ENCODE assay signal across 31 cellular contexts in genomic region chr16:84056933-84057332, GRCh38. TPM values are rescaled to one million over a fixed set of nuclear protein-coding genes. Genes with fewer than 3 reads are reported as not detected.
"Had no signal": no experiment of that assay in that cellular context is flagged by ENCODE, and none has a peak within 500 bp of the region (broad histone marks: within the 10 kb centered on the region; RNA-seq: fewer than 3 reads in every experiment).

No MANE protein-coding gene starts in this region.

- H3K9me3 Mint-ChIP-seq: activated naive CD4-positive, alpha-beta T cell treated with anti-CD3 and anti-CD28 coated beads for 36 hours; activated naive CD8-positive, alpha-beta T cell treated with anti-CD3 and anti-CD28 coated beads for 36 hours; activated T-helper 1 cell treated with anti-CD3 and anti-CD28 coated beads, Interleukin-12 subunit alpha, Interleukin-12 subunit beta, Interleukin-2, Interleukin-4 antibody, amounts not matched to agents 30 ng/mL and 10 ng/mL and 1 ng/mL, durations not matched to agents 14 hours and 24 hours and 36 hours; dendritic cell treated with granulocyte-macrophage colony-stimulating factor and Interleukin-4, amounts not matched to agents 40 ng/mL and 50 ng/mL, for 4 days; nephron; T-helper 2 cell treated with Interferon-gamma antibody and Interleukin-4, amounts not matched to agents 5 μg/mL and 100 μg/mL, for 36 hours had no signal

- H3K4me1 Mint-ChIP-seq: activated naive CD8-positive, alpha-beta T cell treated with anti-CD3 and anti-CD28 coated beads for 36 hours; nephron had no signal

- H3K36me3 ChIP-seq: ovary had no signal

- H3K4me1 ChIP-seq: foreskin keratinocyte, lower lobe of right lung, prostate gland, upper lobe of left lung had no signal

- H3K27me3 ChIP-seq: brain microvascular endothelial cell, esophagus muscularis mucosa, foreskin keratinocyte, heart right ventricle, neutrophil, ovary, upper lobe of left lung had no signal

- DNase-seq: activated CD4-positive, alpha-beta T cell treated with anti-CD3 and anti-CD28 coated beads for 4 hours; activated CD4-positive, alpha-beta T cell treated with anti-CD3 and anti-CD28 coated beads, Interleukin-2, amount 50 U/mL, for 48 hours; activated CD4-positive, CD25-positive, alpha-beta regulatory T cell; activated CD8-positive, alpha-beta memory T cell treated with anti-CD3 and anti-CD28 coated beads, Interleukin-2, amount 50 U/mL, for 4 hours; activated effector memory CD4-positive, alpha-beta T cell treated with anti-CD3 and anti-CD28 coated beads, Interleukin-2, amount 50 U/mL, for 16 hours; activated naive CD4-positive, alpha-beta T cell treated with anti-CD3 and anti-CD28 coated beads for 36 hours; activated naive CD8-positive, alpha-beta T cell treated with anti-CD3 and anti-CD28 coated beads for 36 hours; amniotic stem cell; brain microvascular endothelial cell; foreskin keratinocyte; lower lobe of right lung; mesendoderm; stimulated activated CD4-positive, alpha-beta T cell treated with anti-CD3 and anti-CD28 coated beads, Interleukin-4, amount 100 ng/mL, for 1 hour; stimulated activated naive CD8-positive, alpha-beta T cell treated with anti-CD3 and anti-CD28 coated beads, Interleukin-15, Interleukin-2, amounts not matched to agents 100 U/mL and 50 U/mL, for 24 hours; T-helper 1 cell; upper lobe of left lung had no signal

- H3K27ac ChIP-seq: brain microvascular endothelial cell, esophagus muscularis mucosa, foreskin keratinocyte, lower lobe of right lung, neutrophil, ovary, prostate gland, upper lobe of left lung had no signal

- H3K9me3 ChIP-seq: esophagus muscularis mucosa, heart right ventricle, lower lobe of right lung, neutrophil, ovary, prostate gland, upper lobe of left lung had no signal

- H3K27ac Mint-ChIP-seq: activated naive CD4-positive, alpha-beta T cell treated with anti-CD3 and anti-CD28 coated beads for 36 hours; activated naive CD8-positive, alpha-beta T cell treated with anti-CD3 and anti-CD28 coated beads for 36 hours; activated T-helper 1 cell treated with anti-CD3 and anti-CD28 coated beads, Interleukin-12 subunit alpha, Interleukin-12 subunit beta, Interleukin-2, Interleukin-4 antibody, amounts not matched to agents 30 ng/mL and 10 ng/mL and 1 ng/mL, durations not matched to agents 14 hours and 24 hours and 36 hours; dendritic cell treated with granulocyte-macrophage colony-stimulating factor and Interleukin-4, amounts not matched to agents 40 ng/mL and 50 ng/mL, for 4 days; nephron; T-helper 2 cell treated with Interferon-gamma antibody and Interleukin-4, amounts not matched to agents 5 μg/mL and 100 μg/mL, for 36 hours had no signal

- H3K4me3 ChIP-seq: esophagus muscularis mucosa, heart right ventricle, lower lobe of right lung, ovary, prostate gland, upper lobe of left lung had no signal

- H3K4me3 Mint-ChIP-seq: activated naive CD4-positive, alpha-beta T cell treated with anti-CD3 and anti-CD28 coated beads for 36 hours; activated naive CD8-positive, alpha-beta T cell treated with anti-CD3 and anti-CD28 coated beads for 36 hours; activated T-helper 1 cell treated with anti-CD3 and anti-CD28 coated beads, Interleukin-12 subunit alpha, Interleukin-12 subunit beta, Interleukin-2, Interleukin-4 antibody, amounts not matched to agents 30 ng/mL and 10 ng/mL and 1 ng/mL, durations not matched to agents 14 hours and 24 hours and 36 hours; dendritic cell treated with granulocyte-macrophage colony-stimulating factor and Interleukin-4, amounts not matched to agents 40 ng/mL and 50 ng/mL, for 4 days; nephron; T-helper 2 cell treated with Interferon-gamma antibody and Interleukin-4, amounts not matched to agents 5 μg/mL and 100 μg/mL, for 36 hours had no signal

- H3K27me3 Mint-ChIP-seq: activated naive CD8-positive, alpha-beta T cell treated with anti-CD3 and anti-CD28 coated beads for 36 hours; dendritic cell treated with granulocyte-macrophage colony-stimulating factor and Interleukin-4, amounts not matched to agents 40 ng/mL and 50 ng/mL, for 4 days had no signal

- ATAC-seq: foreskin keratinocyte; lower lobe of right lung; stimulated activated naive CD8-positive, alpha-beta T cell treated with anti-CD3 and anti-CD28 coated beads, Interleukin-15, Interleukin-2, amounts not matched to agents 100 U/mL and 50 U/mL, for 24 hours had no signal

RNA-seq across cellular contexts. Expression of gene SLC38A8, which starts 14.3 kb away (rescaled TPM):
- total RNA-seq: activated CD8-positive, alpha-beta memory T cell treated with anti-CD3 and anti-CD28 coated beads for 36 hours; activated naive CD4-positive, alpha-beta T cell treated with anti-CD3 and anti-CD28 coated beads for 36 hours; activated naive CD8-positive, alpha-beta T cell treated with anti-CD3 and anti-CD28 coated beads for 36 hours; activated T-helper 1 cell treated with anti-CD3 and anti-CD28 coated beads, Interleukin-12 subunit alpha, Interleukin-12 subunit beta, Interleukin-2, Interleukin-4 antibody, amounts not matched to agents 30 ng/mL and 10 ng/mL and 1 ng/mL, durations not matched to agents 14 hours and 24 hours and 36 hours; astrocyte; esophagus muscularis mucosa; foreskin keratinocyte; kidney epithelial cell; lower lobe of right lung; mucosa of gallbladder; prostate gland; skeletal muscle tissue; subcutaneous adipose tissue; upper lobe of left lung had no signal
- polyA plus RNA-seq: foreskin keratinocyte had no signal
